In the genomic region with DNA sequence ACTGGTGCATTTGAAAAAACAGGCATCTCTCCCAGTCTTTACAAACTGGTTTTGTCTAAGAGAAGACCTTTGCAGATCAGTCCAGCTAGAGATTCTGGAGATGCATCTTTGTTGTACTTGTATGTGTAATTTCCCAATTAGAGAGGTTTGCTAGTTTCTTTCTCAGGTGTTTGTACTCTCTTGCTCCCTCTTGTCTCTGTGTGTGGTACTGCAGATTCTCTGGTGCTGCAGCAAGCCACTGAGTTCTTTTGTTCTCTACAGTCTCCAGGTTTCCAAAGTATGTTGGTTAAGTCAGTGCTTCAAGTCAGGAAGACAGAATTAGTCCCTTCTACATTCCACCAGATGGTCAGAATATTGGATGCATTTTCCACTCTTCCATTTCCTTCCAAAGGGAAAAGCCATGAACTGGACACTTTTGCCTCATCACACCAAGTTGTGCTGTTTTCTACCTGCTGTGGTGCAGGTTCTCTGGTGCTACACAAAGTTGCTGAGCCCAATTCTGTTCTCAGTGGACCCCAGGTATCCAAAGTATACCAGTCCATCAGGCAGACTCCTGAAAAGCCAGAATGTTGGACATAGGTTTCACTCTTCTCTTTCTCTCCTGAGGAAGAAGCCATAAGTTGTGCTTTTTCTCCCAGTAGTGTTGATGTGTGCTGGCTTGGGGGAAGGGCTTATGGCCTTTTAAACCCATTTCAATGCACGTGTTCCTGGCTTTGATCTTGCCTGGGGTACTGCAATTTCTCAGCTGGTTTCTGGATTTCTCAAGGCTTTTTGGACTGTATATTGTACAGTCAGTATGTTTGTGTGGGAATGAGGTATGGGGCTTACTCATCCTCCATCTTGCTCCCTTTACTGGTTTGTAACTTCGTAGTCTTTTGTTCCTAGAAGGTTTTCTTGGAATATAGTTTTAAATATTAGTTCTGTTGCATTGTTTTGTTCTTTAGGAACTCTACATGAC, we compare ENCODE assay signal across 10 cellular contexts. TPM values are rescaled to one million over a fixed set of nuclear protein-coding genes. Genes with fewer than 3 reads are reported as not detected.
DNase-seq lines count a peak whose midpoint lies in the region; ATAC-seq and TF ChIP-seq lines count a peak whose summit lies in the region.
"Had no signal": no experiment of that assay in that cellular context is flagged by ENCODE, and none has a peak within 500 bp of the region (broad histone marks: within the 10 kb centered on the region; RNA-seq: fewer than 3 reads in every experiment).

No MANE protein-coding gene starts in this region.

- no peak overlapping the region for H3K4me2 ChIP-seq in OCI-LY3 (ENCODE audit: low read length)

- peaks cover 32% of the 10 kb centered on the region for H3K4me1 Mint-ChIP-seq in MCF 10A (ENCODE audit: insufficient read depth, unreplicated experiment)
- H3K4me1 Mint-ChIP-seq in naive thymus-derived CD8-positive, alpha-beta T cell: peaks cover 39 to 80% (median 75%) of the 10 kb centered on the region in 4 donors

- ATAC-seq in GM21390 (IDR thresholded peaks at IDR 0.05; ENCODE audit: unreplicated experiment): peak; percentile 72
- ATAC-seq in naive thymus-derived CD8-positive, alpha-beta T cell: peak; percentile 53 to 70

- H3K9me3 Mint-ChIP-seq in MCF 10A (ENCODE audit: unreplicated experiment): no peaks in the 10 kb centered on the region
- peaks cover 0 to 21% (median 11%) of the 10 kb centered on the region in 9 donors for H3K9me3 Mint-ChIP-seq in naive thymus-derived CD8-positive, alpha-beta T cell
- H3K9me3 Mint-ChIP-seq: T-helper 1 cell treated with Interleukin-12 subunit alpha and Interleukin-12 subunit beta and Interleukin-4 antibody, amounts not matched to agents 30 μg/mL and 1 μg/mL, for 36 hours had no signal

- H3K27me3 Mint-ChIP-seq in MCF 10A (ENCODE audit: insufficient read depth, unreplicated experiment): no peaks in the 10 kb centered on the region
- H3K27me3 Mint-ChIP-seq in naive thymus-derived CD8-positive, alpha-beta T cell: no peaks in the 10 kb centered on the region

- H2AFZ ChIP-seq in OCI-LY3 (ENCODE audit: low read depth, low read length): no peak overlapping the region

- no peaks in the 10 kb centered on the region for H3K27me3 ChIP-seq in OCI-LY3 (ENCODE audit: low read depth, low read length)

- DNase-seq in DMS 273 (lab: John Stamatoyannopoulos, UW; ENCODE audit: unreplicated experiment) (peak; percentile 64), MCF 10A (ENCODE audit: unreplicated experiment) (peak; percentile 62), C1 segment of cervical spinal cord (lab: John Stamatoyannopoulos, UW) (no peak), GF-D8 (lab: John Stamatoyannopoulos, UW) (no peak)
- DNase-seq in naive thymus-derived CD8-positive, alpha-beta T cell: peak in 8 of 10 donors; percentile 3 to 54 (median 28)
- DNase-seq in effector CD4-positive, alpha-beta T cell: no peak

- H3K27ac ChIP-seq in OCI-LY3 (ENCODE audit: low read length): no peak overlapping the region
- H3K27ac ChIP-seq: skin epidermis had no signal

- no TSS peak for BruUV-seq in MCF 10A (replicated peaks; lab: Mats Ljungman, UMichigan)

- H3K9ac ChIP-seq in OCI-LY3 (ENCODE audit: low read length): no peak overlapping the region

- no peaks in the 10 kb centered on the region for H3K36me3 Mint-ChIP-seq in MCF 10A (ENCODE audit: insufficient read depth, unreplicated experiment)
- peaks cover 3 to 12% (median 4%) of the 10 kb centered on the region in 3 donors for H3K36me3 Mint-ChIP-seq in naive thymus-derived CD8-positive, alpha-beta T cell

- no peaks in the 10 kb centered on the region for H3K4me1 ChIP-seq in OCI-LY3 (ENCODE audit: low read length)

- POLR2A ChIA-PET in MCF 10A (lab: Yijun Ruan, JAX): no interaction called here
- POLR2A ChIA-PET in naive thymus-derived CD8-positive, alpha-beta T cell (lab: Charles Lee): interaction anchor here (2.0 kb wide), 1 partner anchor 29 kb away, joined by 6 read pairs; no protein-coding TSS in a partner anchor

- no peaks in the 10 kb centered on the region for H3K9me3 ChIP-seq in OCI-LY3 (ENCODE audit: insufficient read depth, low read length)

- peaks cover 70% of the 10 kb centered on the region for H4K20me1 ChIP-seq in OCI-LY3 (ENCODE audit: insufficient read depth, low read length)

- peak; percentile 62 for TF ChIP-seq CTCF in OCI-LY3 (IDR thresholded peaks at IDR 0.05; ENCODE audit: low read depth, low read length)
- TF ChIP-seq CTCF in MCF 10A (IDR thresholded peaks at IDR 0.05; ENCODE audit: unreplicated experiment): peak; percentile 44

- intact Hi-C loops in MCF 10A (cut with micrococcal nuclease): no loop called here

- no peak overlapping the region for H3K27ac Mint-ChIP-seq in MCF 10A (ENCODE audit: low read depth, unreplicated experiment)
- H3K27ac Mint-ChIP-seq in naive thymus-derived CD8-positive, alpha-beta T cell: peak overlapping the region in 6 of 10 donors; percentile 2 to 76 (median 36)
- H3K27ac Mint-ChIP-seq: T-helper 1 cell treated with Interleukin-12 subunit alpha and Interleukin-12 subunit beta and Interleukin-4 antibody, amounts not matched to agents 30 μg/mL and 1 μg/mL, for 36 hours had no signal

- H3K4me3 ChIP-seq in OCI-LY3 (ENCODE audit: low read length): no peak overlapping the region
- H3K4me3 ChIP-seq: skin epidermis had no signal

- H3K79me2 ChIP-seq in OCI-LY3 (ENCODE audit: low read length): peaks cover 93% of the 10 kb centered on the region

- H3K36me3 ChIP-seq in OCI-LY3 (replicated peaks; ENCODE audit: low read depth, low read length): no peaks in the 10 kb centered on the region

- CTCF ChIA-PET in MCF 10A (lab: Yijun Ruan, JAX): interaction anchor here (0.6 to 0.7 kb wide), 2 partner anchors 136 to 661 kb away, joined by 3 read pairs; no protein-coding TSS in a partner anchor

- no peak overlapping the region for H3K4me3 Mint-ChIP-seq in MCF 10A (ENCODE audit: unreplicated experiment)
- peak overlapping the region in 9 of 10 donors; percentile 13 to 68 (median 57) for H3K4me3 Mint-ChIP-seq in naive thymus-derived CD8-positive, alpha-beta T cell
- H3K4me3 Mint-ChIP-seq: T-helper 1 cell treated with Interleukin-12 subunit alpha and Interleukin-12 subunit beta and Interleukin-4 antibody, amounts not matched to agents 30 μg/mL and 1 μg/mL, for 36 hours had no signal

RNA-seq across cellular contexts. Expression of gene EPC2, which starts 29.8 kb away (rescaled TPM):
- total RNA-seq in MCF 10A (2022): 25.6 and 33.4 TPM in 2 replicates
- 10 to 100 TPM; 91.1 to 94.7 TPM for total RNA-seq in naive thymus-derived CD8-positive, alpha-beta T cell
- 1 to 10 TPM; 2.5 to 3.7 (median 3.0) TPM for polyA plus RNA-seq in naive thymus-derived CD8-positive, alpha-beta T cell

Comparison
In these comparisons a context has a peak if more than half of its experiments do, and no peak if none do; other contexts are left out.
1. DNase-seq: peak in DMS 273 (single experiment), MCF 10A (single experiment) and naive thymus-derived CD8-positive, alpha-beta T cell (8 of 10); none in effector CD4-positive, alpha-beta T cell (single experiment), C1 segment of cervical spinal cord (0 of 14) and GF-D8 (single experiment).